Comparison of ENCODE assay signal across 8 cellular contexts in genomic region chr10:94363251-94363565, GRCh38. TPM values are rescaled to one million over a fixed set of nuclear protein-coding genes. Genes with fewer than 3 reads are reported as not detected.
DNase-seq lines count a peak whose midpoint lies in the region.

No MANE protein-coding gene starts in this region.

- H3K9me3 Mint-ChIP-seq in activated CD4-positive, alpha-beta T cell treated with anti-CD3 and anti-CD28 coated beads, Interleukin-2, amount 10 ng/mL, durations not matched to agents 7 days and 5 days = no peaks in the 10 kb centered on the region
- no peaks in the 10 kb centered on the region for H3K9me3 Mint-ChIP-seq in IgD-negative memory B cell

- POLR2A ChIA-PET in activated CD4-positive, alpha-beta T cell treated with anti-CD3 and anti-CD28 coated beads, Interleukin-2, amount 10 ng/mL, durations not matched to agents 7 days and 5 days (lab: Charles Lee) = no interaction called here

- H3K4me3 Mint-ChIP-seq in activated CD4-positive, alpha-beta T cell treated with anti-CD3 and anti-CD28 coated beads, Interleukin-2, amount 10 ng/mL, durations not matched to agents 7 days and 5 days = peak overlapping the region; percentile 94
- peak overlapping the region; percentile 95 to 99 (median 98) for H3K4me3 Mint-ChIP-seq in IgD-negative memory B cell

- H2BK120ac ChIP-seq in neuronal stem cell (ENCODE audit: low read depth, low read length) = no peak overlapping the region

- no peaks in the 10 kb centered on the region for H3K36me3 ChIP-seq in effector memory CD4-positive, alpha-beta T cell (ENCODE audit: control insufficient read depth, insufficient read depth, low read length)
- H3K36me3 ChIP-seq in neuronal stem cell (replicated peaks in 1 of 2; ENCODE audit: control insufficient read depth in 2 of 2, insufficient read depth in 2 of 2, low read length in 2 of 2) = peaks cover under 1 to 30% of the 10 kb centered on the region in 2 donors

- H3K18ac ChIP-seq in neuronal stem cell (ENCODE audit: low read length) = no peak overlapping the region

- H3K36me3 Mint-ChIP-seq in activated CD4-positive, alpha-beta T cell treated with anti-CD3 and anti-CD28 coated beads, Interleukin-2, amount 10 ng/mL, durations not matched to agents 7 days and 5 days (ENCODE audit: low read depth) = peaks cover 17% of the 10 kb centered on the region
- peaks cover 2% of the 10 kb centered on the region for H3K36me3 Mint-ChIP-seq in IgD-negative memory B cell

- H3K4me1 Mint-ChIP-seq in activated CD4-positive, alpha-beta T cell treated with anti-CD3 and anti-CD28 coated beads, Interleukin-2, amount 10 ng/mL, durations not matched to agents 7 days and 5 days = peaks cover 27% of the 10 kb centered on the region
- H3K4me1 Mint-ChIP-seq in IgD-negative memory B cell = peaks cover 25 to 30% (median 27%) of the 10 kb centered on the region in 3 donors

- no peak overlapping the region for H4K91ac ChIP-seq in neuronal stem cell (ENCODE audit: low read depth, low read length, poor library complexity)

- H2AFZ ChIP-seq in neuronal stem cell (ENCODE audit: low read length) = peak overlapping the region; percentile 90

- DNase-seq in activated CD4-positive, alpha-beta T cell treated with anti-CD3 and anti-CD28 coated beads, Interleukin-2, amount 10 ng/mL, durations not matched to agents 7 days and 5 days = no peak
- no peak for DNase-seq in activated CD4-positive, alpha-beta T cell treated with anti-CD3 and anti-CD28 coated beads for 4 hours
- DNase-seq in effector memory CD4-positive, alpha-beta T cell = no peak
- no peak for DNase-seq in neuronal stem cell (ENCODE audit: low spot score)
- DNase-seq in stimulated activated naive CD4-positive, alpha-beta T cell treated with Interleukin-2 at 50 U/mL for 16 hours (lab: John Stamatoyannopoulos, UW) = no peak
- DNase-seq in AG20443 (ENCODE audit: low spot score) = no peak
- DNase-seq in NCI-H446 treated with DMSO at 0.1 percent for 48 hours (lab: John Stamatoyannopoulos, UW) = no peak

- no peak overlapping the region for H3K14ac ChIP-seq in neuronal stem cell (ENCODE audit: low read length)

- H2BK15ac ChIP-seq in neuronal stem cell (ENCODE audit: low read length) = no peak overlapping the region

- WGBS in neuronal stem cell (ENCODE audit: extremely low coverage in 2 of 2, insufficient read length in 2 of 2, insufficient replicate concordance in 1 of 2), 2 donors = no CpG with 5 or more reads among the region's 8 CpGs

- peaks cover 13% of the 10 kb centered on the region for H3K27me3 Mint-ChIP-seq in activated CD4-positive, alpha-beta T cell treated with anti-CD3 and anti-CD28 coated beads, Interleukin-2, amount 10 ng/mL, durations not matched to agents 7 days and 5 days
- peaks cover 2% of the 10 kb centered on the region for H3K27me3 Mint-ChIP-seq in IgD-negative memory B cell

- H3K23ac ChIP-seq in neuronal stem cell (ENCODE audit: low read depth, low read length, poor library complexity) = no peak overlapping the region

- no peaks in the 10 kb centered on the region for H3K27me3 ChIP-seq in effector memory CD4-positive, alpha-beta T cell (replicated peaks; ENCODE audit: control insufficient read depth, insufficient read depth, low read length, poor library complexity, severe bottlenecking)
- H3K27me3 ChIP-seq in neuronal stem cell (ENCODE audit: control insufficient read depth in 3 of 3, insufficient read depth in 3 of 3, low read depth in 1 of 3, low read length in 3 of 3) = peaks cover 0 to 5% (median 4%) of the 10 kb centered on the region in 3 experiments

- H4K8ac ChIP-seq in neuronal stem cell (ENCODE audit: low read depth, low read length) = no peak overlapping the region

- peak overlapping the region; percentile 51 for H3K4me2 ChIP-seq in neuronal stem cell (ENCODE audit: insufficient read depth, low read length, poor library complexity, severe bottlenecking)

- peak overlapping the region; percentile 61 for H3K4me3 ChIP-seq in effector memory CD4-positive, alpha-beta T cell (ENCODE audit: insufficient read depth, low read depth, low read length, poor library complexity, severe bottlenecking)
- peak overlapping the region in 1 of 2 donors; percentile 78 for H3K4me3 ChIP-seq in neuronal stem cell (ENCODE audit: low read length in 2 of 2)

- H3K9ac ChIP-seq in neuronal stem cell (ENCODE audit: low read depth, low read length, poor library complexity) = no peak overlapping the region

- peak overlapping the region; percentile 92 for H3K27ac Mint-ChIP-seq in activated CD4-positive, alpha-beta T cell treated with anti-CD3 and anti-CD28 coated beads, Interleukin-2, amount 10 ng/mL, durations not matched to agents 7 days and 5 days
- H3K27ac Mint-ChIP-seq in IgD-negative memory B cell = peak overlapping the region in 2 of 3 donors; percentile 97 to 99

- peak overlapping the region; percentile 91 for H3K27ac ChIP-seq in effector memory CD4-positive, alpha-beta T cell (ENCODE audit: insufficient read depth, low read length, poor library complexity, severe bottlenecking)
- no peak overlapping the region for H3K27ac ChIP-seq in neuronal stem cell (replicated peaks; ENCODE audit: low read length)

- peaks cover 10% of the 10 kb centered on the region for H3K4me1 ChIP-seq in effector memory CD4-positive, alpha-beta T cell (ENCODE audit: control insufficient read depth, insufficient read depth, low read length, poor library complexity, severe bottlenecking)
- H3K4me1 ChIP-seq in neuronal stem cell (ENCODE audit: control insufficient read depth in 2 of 2, insufficient read depth in 1 of 2, low read depth in 1 of 2, low read length in 2 of 2) = peaks cover 1 to 4% of the 10 kb centered on the region in 2 donors

- peaks cover 2% of the 10 kb centered on the region for H3K79me1 ChIP-seq in neuronal stem cell (ENCODE audit: low read depth, low read length)

- no peak overlapping the region for H3K4ac ChIP-seq in neuronal stem cell (ENCODE audit: low read length)

- no peak overlapping the region for H2BK5ac ChIP-seq in neuronal stem cell (ENCODE audit: low read length)

- CTCF ChIA-PET in activated CD4-positive, alpha-beta T cell treated with anti-CD3 and anti-CD28 coated beads, Interleukin-2, amount 10 ng/mL, durations not matched to agents 7 days and 5 days (lab: Charles Lee) = no interaction called here

- no peak overlapping the region for H2AK5ac ChIP-seq in neuronal stem cell (ENCODE audit: low read depth, low read length)

- no peak overlapping the region for H2BK12ac ChIP-seq in neuronal stem cell (ENCODE audit: low read length)

- no peaks in the 10 kb centered on the region for H3K9me3 ChIP-seq in effector memory CD4-positive, alpha-beta T cell (ENCODE audit: control insufficient read depth, low read length)
- H3K9me3 ChIP-seq in neuronal stem cell (replicated peaks in 1 of 2; ENCODE audit: control insufficient read depth in 2 of 2, insufficient read depth in 1 of 2, low read depth in 1 of 2, low read length in 2 of 2) = no peaks in the 10 kb centered on the region

RNA-seq across cellular contexts. Expression of gene NOC3L, which starts 0.5 kb away (rescaled TPM):
- total RNA-seq in activated CD4-positive, alpha-beta T cell treated with anti-CD3 and anti-CD28 coated beads, Interleukin-2, amount 10 ng/mL, durations not matched to agents 7 days and 5 days = 10 to 100 TPM; 23.1 to 26.5 TPM
- polyA plus RNA-seq in IgD-negative memory B cell = 27.3 TPM
- 16.1 TPM for polyA plus RNA-seq in neuronal stem cell (2013, experiment 1 of 2)
- 16.8 TPM for polyA plus RNA-seq in neuronal stem cell (2013, experiment 2 of 2)

RNA-seq across cellular contexts. Expression of gene TBC1D12, which starts 39.1 kb away (rescaled TPM):
- under 1 TPM; 0.07 to 0.15 TPM for total RNA-seq in activated CD4-positive, alpha-beta T cell treated with anti-CD3 and anti-CD28 coated beads, Interleukin-2, amount 10 ng/mL, durations not matched to agents 7 days and 5 days
- 2.9 TPM for polyA plus RNA-seq in IgD-negative memory B cell
- polyA plus RNA-seq in neuronal stem cell (2013, experiment 1 of 2) = 5.8 TPM
- polyA plus RNA-seq in neuronal stem cell (2013, experiment 2 of 2) = 5.2 TPM
